Comparison of ENCODE assay signal across 1 cellular context in the genomic region with DNA sequence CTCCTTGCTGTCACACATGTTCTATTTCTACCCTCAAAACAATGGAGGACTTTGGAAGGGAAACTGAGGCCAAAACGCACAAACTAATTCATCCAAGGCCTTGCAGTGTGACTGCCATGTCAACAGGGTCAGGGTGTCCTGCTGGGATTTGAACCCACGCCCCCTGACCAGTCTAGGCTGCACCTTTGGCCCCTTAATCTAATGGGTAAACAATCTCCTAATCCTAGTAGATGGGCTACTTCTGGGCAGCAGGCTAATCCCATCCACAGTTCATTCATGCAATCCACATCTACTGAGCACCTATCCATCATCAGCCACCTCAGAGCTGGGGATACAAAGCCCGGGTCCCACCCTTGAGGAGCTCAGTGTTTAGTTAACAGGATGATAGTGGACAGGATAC.
TF ChIP-seq lines count a peak whose summit lies in the region.

No MANE protein-coding gene starts in this region.

TF ChIP-seq in HepG2, 621 proteins besides CTCF, POLR2A, EP300 and RAD21:
- TF ChIP-seq KLF11 (CRISPR knock-in tag; IDR thresholded peaks at IDR 0.05), result no peak
- TF ChIP-seq NR2F6 (IDR thresholded peaks at IDR 0.05), result no peak
- TF ChIP-seq NR2F6 (CRISPR knock-in tag; IDR thresholded peaks at IDR 0.05), result peak; percentile 16; the same call in 1 of the 2 replicates
- peak; percentile 52; the same call in 1 of the 2 replicates for TF ChIP-seq HNF4A (CRISPR knock-in tag; IDR thresholded peaks at IDR 0.05)
- no peak for TF ChIP-seq ZNF446 (CRISPR knock-in tag; IDR thresholded peaks at IDR 0.05)
- no peak for TF ChIP-seq TOE1 (CRISPR knock-in tag; IDR thresholded peaks at IDR 0.05)
- no peak for TF ChIP-seq ZNF34 (CRISPR knock-in tag; IDR thresholded peaks at IDR 0.05; ENCODE audit: borderline replicate concordance)
- TF ChIP-seq ZNF747 (CRISPR knock-in tag; IDR thresholded peaks at IDR 0.05; ENCODE audit: borderline replicate concordance), result no peak
- TF ChIP-seq, protein P1, sequence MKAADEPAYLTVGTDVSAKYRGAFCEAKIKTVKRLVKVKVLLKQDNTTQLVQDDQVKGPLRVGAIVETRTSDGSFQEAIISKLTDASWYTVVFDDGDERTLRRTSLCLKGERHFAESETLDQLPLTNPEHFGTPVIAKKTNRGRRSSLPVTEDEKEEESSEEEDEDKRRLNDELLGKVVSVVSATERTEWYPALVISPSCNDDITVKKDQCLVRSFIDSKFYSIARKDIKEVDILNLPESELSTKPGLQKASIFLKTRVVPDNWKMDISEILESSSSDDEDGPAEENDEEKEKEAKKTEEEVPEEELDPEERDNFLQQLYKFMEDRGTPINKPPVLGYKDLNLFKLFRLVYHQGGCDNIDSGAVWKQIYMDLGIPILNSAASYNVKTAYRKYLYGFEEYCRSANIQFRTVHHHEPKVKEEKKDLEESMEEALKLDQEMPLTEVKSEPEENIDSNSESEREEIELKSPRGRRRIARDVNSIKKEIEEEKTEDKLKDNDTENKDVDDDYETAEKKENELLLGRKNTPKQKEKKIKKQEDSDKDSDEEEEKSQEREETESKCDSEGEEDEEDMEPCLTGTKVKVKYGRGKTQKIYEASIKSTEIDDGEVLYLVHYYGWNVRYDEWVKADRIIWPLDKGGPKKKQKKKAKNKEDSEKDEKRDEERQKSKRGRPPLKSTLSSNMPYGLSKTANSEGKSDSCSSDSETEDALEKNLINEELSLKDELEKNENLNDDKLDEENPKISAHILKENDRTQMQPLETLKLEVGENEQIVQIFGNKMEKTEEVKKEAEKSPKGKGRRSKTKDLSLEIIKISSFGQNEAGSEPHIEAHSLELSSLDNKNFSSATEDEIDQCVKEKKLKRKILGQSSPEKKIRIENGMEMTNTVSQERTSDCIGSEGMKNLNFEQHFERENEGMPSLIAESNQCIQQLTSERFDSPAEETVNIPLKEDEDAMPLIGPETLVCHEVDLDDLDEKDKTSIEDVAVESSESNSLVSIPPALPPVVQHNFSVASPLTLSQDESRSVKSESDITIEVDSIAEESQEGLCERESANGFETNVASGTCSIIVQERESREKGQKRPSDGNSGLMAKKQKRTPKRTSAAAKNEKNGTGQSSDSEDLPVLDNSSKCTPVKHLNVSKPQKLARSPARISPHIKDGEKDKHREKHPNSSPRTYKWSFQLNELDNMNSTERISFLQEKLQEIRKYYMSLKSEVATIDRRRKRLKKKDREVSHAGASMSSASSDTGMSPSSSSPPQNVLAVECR (CRISPR knock-in tag; IDR thresholded peaks at IDR 0.05; ENCODE audit: borderline replicate concordance), result no peak
- TF ChIP-seq, protein P2, sequence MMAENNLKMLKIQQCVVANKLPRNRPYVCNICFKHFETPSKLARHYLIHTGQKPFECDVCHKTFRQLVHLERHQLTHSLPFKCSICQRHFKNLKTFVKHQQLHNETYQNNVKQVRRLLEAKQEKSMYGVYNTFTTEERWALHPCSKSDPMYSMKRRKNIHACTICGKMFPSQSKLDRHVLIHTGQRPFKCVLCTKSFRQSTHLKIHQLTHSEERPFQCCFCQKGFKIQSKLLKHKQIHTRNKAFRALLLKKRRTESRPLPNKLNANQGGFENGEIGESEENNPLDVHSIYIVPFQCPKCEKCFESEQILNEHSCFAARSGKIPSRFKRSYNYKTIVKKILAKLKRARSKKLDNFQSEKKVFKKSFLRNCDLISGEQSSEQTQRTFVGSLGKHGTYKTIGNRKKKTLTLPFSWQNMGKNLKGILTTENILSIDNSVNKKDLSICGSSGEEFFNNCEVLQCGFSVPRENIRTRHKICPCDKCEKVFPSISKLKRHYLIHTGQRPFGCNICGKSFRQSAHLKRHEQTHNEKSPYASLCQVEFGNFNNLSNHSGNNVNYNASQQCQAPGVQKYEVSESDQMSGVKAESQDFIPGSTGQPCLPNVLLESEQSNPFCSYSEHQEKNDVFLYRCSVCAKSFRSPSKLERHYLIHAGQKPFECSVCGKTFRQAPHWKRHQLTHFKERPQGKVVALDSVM (CRISPR knock-in tag; IDR thresholded peaks at IDR 0.05), result 0 out of 2 replicates have a peak, but pooled peaks have one; percentile 6
- TF ChIP-seq, protein P3, sequence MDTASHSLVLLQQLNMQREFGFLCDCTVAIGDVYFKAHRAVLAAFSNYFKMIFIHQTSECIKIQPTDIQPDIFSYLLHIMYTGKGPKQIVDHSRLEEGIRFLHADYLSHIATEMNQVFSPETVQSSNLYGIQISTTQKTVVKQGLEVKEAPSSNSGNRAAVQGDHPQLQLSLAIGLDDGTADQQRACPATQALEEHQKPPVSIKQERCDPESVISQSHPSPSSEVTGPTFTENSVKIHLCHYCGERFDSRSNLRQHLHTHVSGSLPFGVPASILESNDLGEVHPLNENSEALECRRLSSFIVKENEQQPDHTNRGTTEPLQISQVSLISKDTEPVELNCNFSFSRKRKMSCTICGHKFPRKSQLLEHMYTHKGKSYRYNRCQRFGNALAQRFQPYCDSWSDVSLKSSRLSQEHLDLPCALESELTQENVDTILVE (CRISPR knock-in tag; IDR thresholded peaks at IDR 0.05), result no peak
- no peak for TF ChIP-seq ZNF563 (CRISPR knock-in tag; IDR thresholded peaks at IDR 0.05)
- peak; percentile 64 for TF ChIP-seq PITX1 (CRISPR knock-in tag; IDR thresholded peaks at IDR 0.05)
- no peak for TF ChIP-seq AHR (CRISPR knock-in tag; IDR thresholded peaks at IDR 0.05)
TF ChIP-seq in HepG2: peak in this region for 4.
